In the genomic region with DNA sequence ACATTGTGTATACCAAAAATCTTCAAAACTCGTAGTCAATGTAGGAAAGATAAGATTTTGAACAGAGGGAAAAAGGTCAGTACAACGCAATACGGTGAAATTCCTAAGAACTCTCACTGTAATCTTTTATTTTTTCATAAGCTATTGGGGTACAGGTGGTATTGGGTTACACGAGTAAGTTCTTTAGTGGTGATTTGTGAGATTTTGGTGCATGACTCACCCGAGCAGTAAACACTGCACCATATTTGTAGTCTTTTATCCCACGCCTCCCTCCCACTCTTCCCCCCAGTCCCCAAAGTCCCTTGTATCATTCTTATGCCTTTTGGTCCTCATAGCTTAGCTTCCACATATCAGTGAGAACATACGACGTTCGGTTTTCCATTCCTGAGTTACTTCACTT, we compare ENCODE assay signal across 28 cellular contexts.
"Had no signal": no experiment of that assay in that cellular context is flagged by ENCODE, and none has a peak within 500 bp of the region (broad histone marks: within the 10 kb centered on the region; RNA-seq: fewer than 3 reads in every experiment).

No MANE protein-coding gene starts in this region.

- H3K4me3 ChIP-seq: adrenal gland, ascending aorta, breast epithelium, cardiac muscle cell, colonic mucosa, heart left ventricle had no signal

- H3K36me3 ChIP-seq: adrenal gland, ascending aorta, breast epithelium, cardiac muscle cell, colonic mucosa, heart left ventricle had no signal

- H3K27ac ChIP-seq: adrenal gland, ascending aorta, breast epithelium, cardiac muscle cell, colonic mucosa, epithelial cell of prostate, heart left ventricle had no signal

- H3K27me3 ChIP-seq: adrenal gland, ascending aorta, breast epithelium, cardiac muscle cell, colonic mucosa, heart left ventricle had no signal

- H3K4me1 ChIP-seq: adrenal gland, ascending aorta, breast epithelium, colonic mucosa, heart left ventricle had no signal

- ATAC-seq: activated CD4-positive, alpha-beta T cell treated with anti-CD3 and anti-CD28 coated beads for 36 hours; activated CD8-positive, alpha-beta memory T cell treated with anti-CD3 and anti-CD28 coated beads, Interleukin-2, amount 10 ng/mL, durations not matched to agents 7 days and 5 days; activated CD8-positive, alpha-beta T cell treated with anti-CD3 and anti-CD28 coated beads, Interleukin-2, amount 10 ng/mL, durations not matched to agents 7 days and 5 days; activated naive CD8-positive, alpha-beta T cell treated with anti-CD3 and anti-CD28 coated beads, Interleukin-2, amount 50 U/mL, for 24 hours; esophagus mucosa; heart left ventricle had no signal

- H3K9me3 ChIP-seq: adrenal gland, ascending aorta, colonic mucosa had no signal

- DNase-seq: activated CD4-positive, alpha-beta memory T cell treated with anti-CD3 and anti-CD28 coated beads for 36 hours; activated CD4-positive, alpha-beta T cell treated with anti-CD3 and anti-CD28 coated beads for 36 hours; activated CD4-positive, alpha-beta T cell treated with anti-CD3 and anti-CD28 coated beads, Interleukin-2, amount 10 ng/mL, durations not matched to agents 24 days and 14 days; activated CD4-positive, CD25-positive, alpha-beta regulatory T cell; activated CD4-positive, CD25-positive, alpha-beta regulatory T cell treated with anti-CD3 and anti-CD28 coated beads, Interleukin-2, amount 50 U/mL, for 72 hours; activated CD8-positive, alpha-beta memory T cell treated with anti-CD3 and anti-CD28 coated beads, Interleukin-2, amount 10 ng/mL, durations not matched to agents 7 days and 5 days; activated CD8-positive, alpha-beta memory T cell treated with anti-CD3 and anti-CD28 coated beads, Interleukin-2, amount 50 U/mL, for 4 hours; activated CD8-positive, alpha-beta T cell treated with anti-CD3 and anti-CD28 coated beads, Interleukin-2, amount 10 ng/mL, durations not matched to agents 7 days and 5 days; activated effector memory CD4-positive, alpha-beta T cell treated with anti-CD3 and anti-CD28 coated beads, Interleukin-2, amount 50 U/mL, for 16 hours; activated naive CD4-positive, alpha-beta T cell treated with anti-CD3 and anti-CD28 coated beads for 36 hours; activated naive CD8-positive, alpha-beta T cell treated with anti-CD3 and anti-CD28 coated beads for 36 hours; activated naive CD8-positive, alpha-beta T cell treated with anti-CD3 and anti-CD28 coated beads, Interleukin-2, amount 50 U/mL, for 24 hours; activated T-cell treated with anti-CD3 and anti-CD28 coated beads, Interleukin-2, amount 50 U/mL, for 1 hour; activated T-cell treated with anti-CD3 and anti-CD28 coated beads, Interleukin-2, amount 50 U/mL, for 48 hours; adrenal gland; amygdala; central memory CD4-positive, alpha-beta T cell; cerebellar nuclear complex; colonic mucosa; effector CD8-positive, alpha-beta T cell; foreskin fibroblast; heart left ventricle; hypothalamus had no signal
